9 cellular contexts compared by ENCODE assay signal in the genomic region with DNA sequence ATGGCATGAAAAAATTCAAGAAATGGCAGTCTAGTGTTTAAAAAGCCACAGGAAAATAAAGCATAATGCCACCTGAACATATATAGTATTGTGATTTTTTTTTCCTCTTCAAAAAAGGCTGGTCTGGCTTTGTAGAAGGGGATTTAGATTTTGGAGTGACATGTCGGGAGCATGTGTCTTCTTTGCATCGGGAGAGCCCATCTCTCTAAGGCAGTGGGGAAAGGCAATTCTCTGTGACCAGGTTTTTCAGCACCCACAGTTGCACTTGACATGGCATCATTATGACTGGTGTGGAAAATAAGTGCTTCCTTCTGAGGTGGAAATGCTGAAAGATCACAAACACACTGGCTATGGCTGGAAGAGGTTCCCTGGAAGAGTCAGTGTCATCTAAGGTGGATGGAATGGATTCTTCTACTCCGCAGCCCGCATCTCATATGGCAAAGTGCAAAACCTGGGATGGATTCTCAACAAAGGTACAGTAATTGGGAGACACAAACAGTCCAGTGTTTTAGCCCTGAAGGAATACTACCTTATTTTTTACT.
DNase-seq lines count a peak whose midpoint lies in the region; ATAC-seq and TF ChIP-seq lines count a peak whose summit lies in the region.
"Had no signal": no experiment of that assay in that cellular context is flagged by ENCODE, and none has a peak within 500 bp of the region (broad histone marks: within the 10 kb centered on the region; RNA-seq: fewer than 3 reads in every experiment).

No MANE protein-coding gene starts in this region.

- peak; percentile 47 for DNase-seq in DMS53 treated with DMSO at 0.1 percent for 48 hours (lab: John Stamatoyannopoulos, UW; ENCODE audit: unreplicated experiment)
- DNase-seq in NCI-H1694 treated with DMSO at 0.1 percent for 48 hours (lab: John Stamatoyannopoulos, UW): peak; percentile 88
- peak; percentile 37 for DNase-seq in amniotic stem cell (lab: John Stamatoyannopoulos, UW)
- no peak for DNase-seq in left ventricle myocardium inferior
- DNase-seq in progenitor cell of endocrine pancreas (ENCODE audit: low spot score, unreplicated experiment): no peak
- no peak for DNase-seq in epidermal melanocyte (ENCODE audit: insufficient read length, low spot score)

- H3K27me3 ChIP-seq in left ventricle myocardium inferior (ENCODE audit: low read depth): peaks cover 14% of the 10 kb centered on the region

- no peaks in the 10 kb centered on the region for H3K9me3 ChIP-seq in left ventricle myocardium inferior (replicated peaks)

- peaks cover 7% of the 10 kb centered on the region for H3K4me1 Mint-ChIP-seq in progenitor cell of endocrine pancreas (ENCODE audit: low read depth)

- intact Hi-C loops in left ventricle myocardium inferior (cut with micrococcal nuclease): no loop called here

- TF ChIP-seq CTCF in left ventricle myocardium inferior (IDR thresholded peaks at IDR 0.05; ENCODE audit: borderline replicate concordance) (no peak), progenitor cell of endocrine pancreas (IDR thresholded peaks at IDR 0.05; ENCODE audit: unreplicated experiment) (no peak)

- no peaks in the 10 kb centered on the region for H3K9me3 Mint-ChIP-seq in progenitor cell of endocrine pancreas (ENCODE audit: low read depth)

- H3K4me3 Mint-ChIP-seq in progenitor cell of endocrine pancreas (ENCODE audit: low read depth): peak overlapping the region; percentile 23

- no peak overlapping the region for H3K27ac ChIP-seq in left ventricle myocardium inferior (replicated peaks)
- H3K27ac ChIP-seq: KMS-11 had no signal

- peak overlapping the region; percentile 56 for H3K4me3 ChIP-seq in left ventricle myocardium inferior

- no peaks in the 10 kb centered on the region for H3K36me3 Mint-ChIP-seq in progenitor cell of endocrine pancreas (ENCODE audit: insufficient read depth)

- no peak overlapping the region for H3K27ac Mint-ChIP-seq in progenitor cell of endocrine pancreas

- H3K27me3 Mint-ChIP-seq in progenitor cell of endocrine pancreas: peaks cover 3% of the 10 kb centered on the region

- ATAC-seq in HG03039 (IDR thresholded peaks at IDR 0.05; ENCODE audit: unreplicated experiment): no peak
- no peak for ATAC-seq in HG02623 (IDR thresholded peaks at IDR 0.05; ENCODE audit: unreplicated experiment)

- peaks cover 40% of the 10 kb centered on the region for H3K4me1 ChIP-seq in left ventricle myocardium inferior

- no peaks in the 10 kb centered on the region for H3K36me3 ChIP-seq in left ventricle myocardium inferior

Comparison
In these comparisons a context has a peak if more than half of its experiments do, and no peak if none do; other contexts are left out.
1. DNase-seq: peak in DMS53 treated with DMSO at 0.1 percent for 48 hours (single experiment), NCI-H1694 treated with DMSO at 0.1 percent for 48 hours (single experiment) and amniotic stem cell (single experiment); none in left ventricle myocardium inferior (single experiment), progenitor cell of endocrine pancreas (single experiment) and epidermal melanocyte (single experiment).